In the genomic region with DNA sequence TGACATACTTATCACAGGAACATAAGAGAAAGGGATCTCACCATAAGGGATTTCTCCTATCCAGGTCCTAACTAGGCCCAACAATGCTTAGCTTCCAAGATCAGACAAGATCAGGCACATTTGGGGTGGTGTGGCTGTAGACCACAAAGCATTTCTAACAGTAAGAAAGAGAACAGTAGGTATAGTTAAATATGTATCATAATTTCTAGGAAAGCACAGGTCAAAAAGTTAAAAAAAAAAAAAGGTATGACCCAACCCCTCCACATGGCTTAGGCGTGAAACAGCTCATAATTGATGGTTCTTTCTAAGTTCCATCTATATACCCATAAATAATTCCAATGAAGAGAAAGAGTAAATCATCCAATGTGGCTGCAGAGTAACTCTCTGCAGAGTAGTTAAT, we compare ENCODE assay signal across 18 cellular contexts. TPM values are rescaled to one million over a fixed set of nuclear protein-coding genes. Genes with fewer than 3 reads are reported as not detected.
A peak's percentile ranks its signal among the peaks of the same experiment; 100 is the strongest.
DNase-seq lines count a peak whose midpoint lies in the region; ATAC-seq and TF ChIP-seq lines count a peak whose summit lies in the region.
"Had no signal": no experiment of that assay in that cellular context is flagged by ENCODE, and none has a peak within 500 bp of the region (broad histone marks: within the 10 kb centered on the region; RNA-seq: fewer than 3 reads in every experiment).

No MANE protein-coding gene starts in this region.

- no peak overlapping the region for H3K9ac ChIP-seq in fibroblast of lung (ENCODE audit: insufficient read depth, low read length)
- H3K9ac ChIP-seq: GM23248 had no signal

- H3K27ac ChIP-seq in fibroblast of lung (ENCODE audit: insufficient read depth, low read length), result no peak overlapping the region
- H3K27ac ChIP-seq: coronary artery, epithelial cell of prostate, RWPE1, vagina had no signal

- H3K36me3 ChIP-seq in fibroblast of lung (ENCODE audit: control insufficient read depth, insufficient read depth, low read length), result peaks cover 2% of the 10 kb centered on the region
- H3K36me3 ChIP-seq: vagina had no signal

- ATAC-seq in stimulated activated naive CD8-positive, alpha-beta T cell treated with anti-CD3 and anti-CD28 coated beads, Interleukin-15, amount 100 ng/mL, for 72 hours, result peak; percentile 82
- no peak for ATAC-seq in HG03039 (IDR thresholded peaks at IDR 0.05; ENCODE audit: unreplicated experiment)
- ATAC-seq in GM18517 (IDR thresholded peaks at IDR 0.05; ENCODE audit: unreplicated experiment), result no peak

- no peak overlapping the region for H3K4me3 ChIP-seq in fibroblast of lung (replicated peaks in 1 of 4; ENCODE audit: control extremely low read depth in 1 of 4, insufficient read depth in 1 of 4, low read depth in 3 of 4, low read length in 4 of 4)
- H3K4me3 ChIP-seq: coronary artery, GM23248, vagina had no signal

- peaks cover 30% of the 10 kb centered on the region for H3K36me3 Mint-ChIP-seq in activated naive CD4-positive, alpha-beta T cell treated with anti-CD3 and anti-CD28 coated beads, Interleukin-2, amount 50 U/mL, for 24 hours
- H3K36me3 Mint-ChIP-seq: naive B cell had no signal

- DNase-seq in activated naive CD4-positive, alpha-beta T cell treated with Interleukin-2 at 50 U/mL for 16 hours, result no peak
- DNase-seq in SK-MEL-5 (ENCODE audit: low read depth, low spot score) (peak; percentile 31), fibroblast of lung (ENCODE audit: low read depth in 2 of 2) (no peak), NCI-H146 (lab: John Stamatoyannopoulos, UW) (no peak)
- no peak for DNase-seq in stimulated activated naive CD8-positive, alpha-beta T cell treated with anti-CD3 and anti-CD28 coated beads, Interleukin-15, amount 100 ng/mL, for 72 hours
- DNase-seq: naive B cell, NCI-H1417, NCI-H2171 treated with DMSO at 0.1 percent for 48 hours, posterior cingulate gyrus had no signal

- H3K9me3 Mint-ChIP-seq in activated naive CD4-positive, alpha-beta T cell treated with anti-CD3 and anti-CD28 coated beads, Interleukin-2, amount 50 U/mL, for 24 hours, result no peaks in the 10 kb centered on the region
- no peaks in the 10 kb centered on the region for H3K9me3 Mint-ChIP-seq in stimulated activated naive CD8-positive, alpha-beta T cell treated with anti-CD3 and anti-CD28 coated beads, Interleukin-15, amount 100 ng/mL, for 72 hours
- H3K9me3 Mint-ChIP-seq: naive B cell had no signal

- in situ Hi-C loops in SK-MEL-5 (cut with HindIII; ENCODE audit: low pct_unique_long_range_greater_than_20kb, low sequenced_read_pairs), result no loop called here

- no peak overlapping the region for H2AFZ ChIP-seq in fibroblast of lung (ENCODE audit: low read length)
- H2AFZ ChIP-seq: GM23248 had no signal

- no peaks in the 10 kb centered on the region for H3K27me3 Mint-ChIP-seq in activated naive CD4-positive, alpha-beta T cell treated with anti-CD3 and anti-CD28 coated beads, Interleukin-2, amount 50 U/mL, for 24 hours
- no peaks in the 10 kb centered on the region for H3K27me3 Mint-ChIP-seq in stimulated activated naive CD8-positive, alpha-beta T cell treated with anti-CD3 and anti-CD28 coated beads, Interleukin-15, amount 100 ng/mL, for 72 hours
- H3K27me3 Mint-ChIP-seq: naive B cell had no signal

- H3K4me3 Mint-ChIP-seq in activated naive CD4-positive, alpha-beta T cell treated with anti-CD3 and anti-CD28 coated beads, Interleukin-2, amount 50 U/mL, for 24 hours, result peak overlapping the region; percentile 12
- peak overlapping the region in 1 of 2 donors; percentile 2 for H3K4me3 Mint-ChIP-seq in stimulated activated naive CD8-positive, alpha-beta T cell treated with anti-CD3 and anti-CD28 coated beads, Interleukin-15, amount 100 ng/mL, for 72 hours

- peaks cover 5% of the 10 kb centered on the region for H3K4me1 ChIP-seq in fibroblast of lung (ENCODE audit: control insufficient read depth, extremely low read depth, insufficient read depth, low read length)

- no peaks in the 10 kb centered on the region for H4K20me1 ChIP-seq in fibroblast of lung (ENCODE audit: control insufficient read depth, extremely low read depth, insufficient read depth, low read length)

- H3K27ac Mint-ChIP-seq in activated naive CD4-positive, alpha-beta T cell treated with anti-CD3 and anti-CD28 coated beads, Interleukin-2, amount 50 U/mL, for 24 hours, result peak overlapping the region; percentile 38
- no peak overlapping the region for H3K27ac Mint-ChIP-seq in stimulated activated naive CD8-positive, alpha-beta T cell treated with anti-CD3 and anti-CD28 coated beads, Interleukin-15, amount 100 ng/mL, for 72 hours

- no peaks in the 10 kb centered on the region for H3K9me3 ChIP-seq in fibroblast of lung (ENCODE audit: control insufficient read depth, insufficient read depth, low read depth, low read length)
- H3K9me3 ChIP-seq: ascending aorta, vagina had no signal

- peak overlapping the region; percentile 26 for H3K4me2 ChIP-seq in fibroblast of lung (ENCODE audit: extremely low read depth, insufficient read depth, low read length)

- no peaks in the 10 kb centered on the region for H3K27me3 ChIP-seq in fibroblast of lung (ENCODE audit: control insufficient read depth, insufficient read depth, low read length)
- H3K27me3 ChIP-seq: ascending aorta, vagina had no signal

- peaks cover 66% of the 10 kb centered on the region for H3K79me2 ChIP-seq in fibroblast of lung (ENCODE audit: control insufficient read depth, insufficient read depth, low read length)

- TF ChIP-seq CTCF in fibroblast of lung (conservative IDR thresholded peaks at IDR 0.05 in 1 of 2, IDR thresholded peaks at IDR 0.05 in 1 of 2; ENCODE audit: low read depth in 1 of 2, low read length in 2 of 2), result no peak

- H3K4me1 Mint-ChIP-seq in activated naive CD4-positive, alpha-beta T cell treated with anti-CD3 and anti-CD28 coated beads, Interleukin-2, amount 50 U/mL, for 24 hours, result peaks cover 91% of the 10 kb centered on the region
- peaks cover 62% of the 10 kb centered on the region for H3K4me1 Mint-ChIP-seq in stimulated activated naive CD8-positive, alpha-beta T cell treated with anti-CD3 and anti-CD28 coated beads, Interleukin-15, amount 100 ng/mL, for 72 hours

RNA-seq across cellular contexts. Expression of a gene that starts 6.9 kb away (rescaled TPM):
- 440 and 449 TPM in 2 replicates for total RNA-seq in SK-MEL-5 (2014; rRNA removed; shearing (Covaris generic))
- 173 and 283 TPM in 2 replicates for polyA plus RNA-seq in SK-MEL-5 (2015; cell fraction: cytosol; rRNA removed)
- polyA plus RNA-seq in SK-MEL-5 (2015; cell fraction: nucleus; rRNA removed), result 328 and 374 TPM in 2 replicates
- 51.4 and 67.7 TPM in 2 replicates for total RNA-seq in fibroblast of lung
- polyA plus RNA-seq in fibroblast of lung, result 31.3 and 48.0 TPM in 2 replicates
- polyA plus RNA-seq in fibroblast of lung (2012), result 18.8 and 27.4 TPM in 2 replicates
- polyA minus RNA-seq in fibroblast of lung (ENCODE audit: low replicate concordance), result 10.2 and 15.4 TPM in 2 replicates

RNA-seq across cellular contexts. Expression of a gene that starts 26.7 kb away (rescaled TPM):
- total RNA-seq in SK-MEL-5 (2014; rRNA removed; shearing (Covaris generic)), result 2,187 and 2,298 TPM in 2 replicates
- polyA plus RNA-seq in SK-MEL-5 (2015; cell fraction: cytosol; rRNA removed), result 1,483 and 1,520 TPM in 2 replicates
- polyA plus RNA-seq in SK-MEL-5 (2015; cell fraction: nucleus; rRNA removed), result 229 and 235 TPM in 2 replicates
- total RNA-seq in fibroblast of lung, result 3.9 and 8.4 TPM in 2 replicates
- polyA plus RNA-seq in fibroblast of lung, result 5.4 and 6.1 TPM in 2 replicates
- polyA plus RNA-seq in fibroblast of lung (2012), result 3.8 and 4.2 TPM in 2 replicates
- 7.2 and 25.7 TPM in 2 replicates for polyA minus RNA-seq in fibroblast of lung (ENCODE audit: low replicate concordance)

Comparison
In these comparisons a context has a peak if more than half of its experiments do, and no peak if none do; other contexts are left out.
1. RNA of a gene that starts 26.7 kb away (total RNA-seq): 2,187 to 2,298 TPM in SK-MEL-5; 3.9 to 8.4 TPM in fibroblast of lung; every median in the first group is over 100 times any median in the second.